In genomic region chr1:149916193-149916926, GRCh38 we compare ENCODE assay signal across 10 cellular contexts. TPM values are rescaled to one million over a fixed set of nuclear protein-coding genes. Genes with fewer than 3 reads are reported as not detected.
DNase-seq lines count a peak whose midpoint lies in the region; ATAC-seq, FAIRE-seq and TF ChIP-seq lines count a peak whose summit lies in the region.
"Had no signal": no experiment of that assay in that cellular context is flagged by ENCODE, and none has a peak within 500 bp of the region (broad histone marks: within the 10 kb centered on the region; RNA-seq: fewer than 3 reads in every experiment).

No MANE protein-coding gene starts in this region.

- H3K27ac ChIP-seq in astrocyte (ENCODE audit: low read depth, low read length): no peak overlapping the region
- H3K27ac ChIP-seq in mesodermal cell (ENCODE audit: low read depth, low read length, severe bottlenecking): peak overlapping the region; percentile 75

- no peak overlapping the region for H2AFZ ChIP-seq in astrocyte (ENCODE audit: low read depth, low read length)

- H3K4me3 ChIP-seq in AG09309 (ENCODE audit: control insufficient read depth, low read depth, low read length) (peak overlapping the region; percentile 90; the same call in 1 of the 2 replicates), astrocyte (ENCODE audit: insufficient read depth, low read depth, low read length) (peak overlapping the region; percentile 72), mesodermal cell (ENCODE audit: extremely low read depth, insufficient read depth, low read length, poor library complexity, severe bottlenecking) (peak overlapping the region; percentile 76)

- no peak for DNase-seq in AG09309 (ENCODE audit: low read depth)
- DNase-seq in HFFc6: no peak
- no peak for DNase-seq in astrocyte (ENCODE audit: low read depth)
- no peak for DNase-seq in KG1 (lab: John Stamatoyannopoulos, UW)
- no peak for DNase-seq in medulla oblongata (ENCODE audit: extremely low spot score)
- DNase-seq in COLO829 (ENCODE audit: low spot score): no peak
- DNase-seq: islet precursor cell, NCI-H1694 treated with DMSO at 0.1 percent for 48 hours had no signal

- peaks cover 16% of the 10 kb centered on the region for H3K36me3 Mint-ChIP-seq in HFFc6 (ENCODE audit: low read depth)
- H3K36me3 Mint-ChIP-seq in astrocyte (ENCODE audit: low read depth, unreplicated experiment): peaks cover 12% of the 10 kb centered on the region

- no peak for TF ChIP-seq CTCF in AG09309 (IDR thresholded peaks at IDR 0.05; ENCODE audit: control insufficient read depth, insufficient read depth, low read depth, low read length, missing control alignments)
- TF ChIP-seq CTCF in HFFc6 (IDR thresholded peaks at IDR 0.05): no peak
- no peak for TF ChIP-seq CTCF in astrocyte (IDR thresholded peaks at IDR 0.05; ENCODE audit: insufficient read depth, low read depth, low read length)

- no peaks in the 10 kb centered on the region for H3K9me3 Mint-ChIP-seq in HFFc6
- H3K9me3 Mint-ChIP-seq in astrocyte (ENCODE audit: unreplicated experiment): no peaks in the 10 kb centered on the region

- H3K9me3 ChIP-seq in astrocyte (ENCODE audit: insufficient read depth, low read depth, low read length) (no peaks in the 10 kb centered on the region), mesodermal cell (ENCODE audit: control insufficient read depth, low read length) (no peaks in the 10 kb centered on the region)

- H3K4me3 Mint-ChIP-seq in HFFc6 (peak overlapping the region; percentile 91), astrocyte (ENCODE audit: unreplicated experiment) (peak overlapping the region; percentile 86)

- 0% methylated on average over 1 of the region's 9 CpGs; no CpG with 5 or more reads in 1 of the 2 experiments for WGBS in mesodermal cell (ENCODE audit: insufficient coverage in 2 of 2), 2 experiments

- H3K79me2 ChIP-seq in astrocyte (ENCODE audit: insufficient read depth, low read length): peaks cover 4% of the 10 kb centered on the region

- ATAC-seq in HG03565 (IDR thresholded peaks at IDR 0.05; ENCODE audit: unreplicated experiment): no peak

- H3K27me3 ChIP-seq in astrocyte (ENCODE audit: insufficient read depth, low read length): no peaks in the 10 kb centered on the region

- H3K9ac ChIP-seq in astrocyte (ENCODE audit: low read length): peak overlapping the region; percentile 85

- H3K36me3 ChIP-seq in astrocyte (ENCODE audit: insufficient read depth, low read length) (no peaks in the 10 kb centered on the region), mesodermal cell (ENCODE audit: control insufficient read depth, insufficient read depth, low read length) (peaks cover 25% of the 10 kb centered on the region)

- H3K4me1 Mint-ChIP-seq in HFFc6 (ENCODE audit: low read depth): peaks cover 25% of the 10 kb centered on the region
- peaks cover 5% of the 10 kb centered on the region for H3K4me1 Mint-ChIP-seq in astrocyte (ENCODE audit: low read depth, unreplicated experiment)

- FAIRE-seq in astrocyte (lab: Jason Lieb, UNC): no peak

- H4K20me1 ChIP-seq in astrocyte (ENCODE audit: insufficient read depth, low read length): no peaks in the 10 kb centered on the region

- H3K27ac Mint-ChIP-seq in HFFc6: peak overlapping the region; percentile 41
- peak overlapping the region; percentile 1 for H3K27ac Mint-ChIP-seq in astrocyte (ENCODE audit: unreplicated experiment)

- H3K4me2 ChIP-seq in astrocyte (ENCODE audit: low read length): peak overlapping the region; percentile 95

- H3K27me3 Mint-ChIP-seq in HFFc6 (ENCODE audit: insufficient read depth) (peaks cover 1% of the 10 kb centered on the region; the same call in 1 of the 2 replicates), astrocyte (ENCODE audit: low read depth, unreplicated experiment) (peaks cover 2% of the 10 kb centered on the region)

- peaks cover 8% of the 10 kb centered on the region for H3K4me1 ChIP-seq in astrocyte (ENCODE audit: insufficient read depth, low read length)
- H3K4me1 ChIP-seq in mesodermal cell (ENCODE audit: control insufficient read depth, insufficient read depth, low read length, poor library complexity, severe bottlenecking): peaks cover 19% of the 10 kb centered on the region

RNA-seq across cellular contexts. Expression of gene SV2A, which starts 1.3 kb away (rescaled TPM):
- total RNA-seq in HFFc6 (2021; fragmentation: NEBNext Ultra II Directional; extraction: Animal tissue kit (Norgen Biotek cat#: 25700)): 10 to 100 TPM; 16.1 to 28.5 (median 26.1) TPM
- total RNA-seq in astrocyte: 6.4 and 6.8 TPM in 2 replicates
- 53.0 TPM for polyA plus RNA-seq in mesodermal cell (2013, experiment 1 of 2)
- polyA plus RNA-seq in mesodermal cell (2013, experiment 2 of 2): 42.6 TPM

RNA-seq across cellular contexts. Expression of gene SF3B4, which starts 11.2 kb away (rescaled TPM):
- total RNA-seq in HFFc6 (2021; fragmentation: NEBNext Ultra II Directional; extraction: Animal tissue kit (Norgen Biotek cat#: 25700)): 100 to 1,000 TPM in 3 of 6 experiments, 10 to 100 TPM in 3; 85.4 to 105 (median 101) TPM
- 73.2 and 74.0 TPM in 2 replicates for total RNA-seq in astrocyte
- polyA plus RNA-seq in mesodermal cell (2013, experiment 1 of 2): 60.7 TPM
- polyA plus RNA-seq in mesodermal cell (2013, experiment 2 of 2): 58.0 TPM

RNA-seq across cellular contexts. Expression of gene BOLA1, which starts 17.0 kb away (rescaled TPM):
- total RNA-seq in HFFc6 (2021; fragmentation: NEBNext Ultra II Directional; extraction: Animal tissue kit (Norgen Biotek cat#: 25700)): 1 to 10 TPM; 5.3 to 8.9 (median 6.7) TPM
- total RNA-seq in astrocyte: 6.1 and 7.0 TPM in 2 replicates
- 2.4 TPM for polyA plus RNA-seq in mesodermal cell (2013, experiment 1 of 2)
- 2.4 TPM for polyA plus RNA-seq in mesodermal cell (2013, experiment 2 of 2)

RNA-seq across cellular contexts. Expression of gene MTMR11, which starts 20.3 kb away (rescaled TPM):
- total RNA-seq in HFFc6 (2021; fragmentation: NEBNext Ultra II Directional; extraction: Animal tissue kit (Norgen Biotek cat#: 25700)): 10 to 100 TPM in 3 of 6 experiments, 1 to 10 TPM in 3; 6.1 to 11.5 (median 10.0) TPM
- total RNA-seq in astrocyte: 4.0 and 5.0 TPM in 2 replicates
- 13.1 TPM for polyA plus RNA-seq in mesodermal cell (2013, experiment 1 of 2)
- polyA plus RNA-seq in mesodermal cell (2013, experiment 2 of 2): 12.6 TPM
